8 cellular contexts compared by ENCODE assay signal in genomic region chr7:137846588-137847417, GRCh38. TPM values are rescaled to one million over a fixed set of nuclear protein-coding genes. Genes with fewer than 3 reads are reported as not detected.
DNase-seq lines count a peak whose midpoint lies in the region; ATAC-seq and TF ChIP-seq lines count a peak whose summit lies in the region.

DGKI (minus strand) TSS chr7:137846974.

- intact Hi-C loops in breast epithelium (cut with DNase I; ENCODE audit: low total_unique reads), result no loop called here

- peak within 1 kb of the TSS; percentile 59 for H3K4me3 Mint-ChIP-seq in stimulated activated effector memory CD8-positive, alpha-beta T cell treated with anti-CD3 and anti-CD28 coated beads, Interleukin-12 subunit alpha, Interleukin-12 subunit beta, amount 100 ng/mL, for 72 hours

- H3K27me3 ChIP-seq in breast epithelium, result peaks cover 3 to 30% of the 10 kb centered on the region in 2 donors

- H3K36me3 ChIP-seq in breast epithelium, result no peaks in the 10 kb centered on the region

- ATAC-seq in GM19025 (IDR thresholded peaks at IDR 0.05; ENCODE audit: low read depth, unreplicated experiment), result peak; percentile 38
- ATAC-seq in stimulated activated effector memory CD8-positive, alpha-beta T cell treated with anti-CD3 and anti-CD28 coated beads, Interleukin-12 subunit alpha, Interleukin-12 subunit beta, amount 100 ng/mL, for 72 hours, result peak; percentile 39

- peaks cover 12% of the 10 kb centered on the region for H3K4me1 Mint-ChIP-seq in stimulated activated effector memory CD8-positive, alpha-beta T cell treated with anti-CD3 and anti-CD28 coated beads, Interleukin-12 subunit alpha, Interleukin-12 subunit beta, amount 100 ng/mL, for 72 hours

- H3K27ac ChIP-seq in breast epithelium, result no peak within 1 kb of the TSS

- H3K4me3 ChIP-seq in AG10803 (ENCODE audit: low read length) (peak within 1 kb of the TSS; percentile 65), breast epithelium (peak within 1 kb of the TSS; percentile 25 to 66 (median 39))

- no peak for DNase-seq in AG10803 (ENCODE audit: low read depth)
- peak; percentile 5 for DNase-seq in NCI-H128 (lab: John Stamatoyannopoulos, UW; ENCODE audit: unreplicated experiment)
- no peak for DNase-seq in breast epithelium (ENCODE audit: low spot score in 2 of 2)
- peak; percentile 63 for DNase-seq in islet precursor cell
- DNase-seq in stimulated activated effector memory CD8-positive, alpha-beta T cell treated with anti-CD3 and anti-CD28 coated beads, Interleukin-12 subunit alpha, Interleukin-12 subunit beta, amount 100 ng/mL, for 72 hours (ENCODE audit: low spot score in 2 of 2), result peak; percentile 3 to 52
- DNase-seq in NK-92 treated with Interleukin-12 subunit alpha and Interleukin-12 subunit beta, amount 100 ng/mL, for 24 hours (lab: John Stamatoyannopoulos, UW), result no peak
- no peak for DNase-seq in Kasumi-1 (lab: John Stamatoyannopoulos, UW)

- no peaks in the 10 kb centered on the region for H3K4me1 ChIP-seq in breast epithelium

- H3K9me3 Mint-ChIP-seq in stimulated activated effector memory CD8-positive, alpha-beta T cell treated with anti-CD3 and anti-CD28 coated beads, Interleukin-12 subunit alpha, Interleukin-12 subunit beta, amount 100 ng/mL, for 72 hours, result peaks cover 2% of the 10 kb centered on the region

- no peaks in the 10 kb centered on the region for H3K36me3 Mint-ChIP-seq in stimulated activated effector memory CD8-positive, alpha-beta T cell treated with anti-CD3 and anti-CD28 coated beads, Interleukin-12 subunit alpha, Interleukin-12 subunit beta, amount 100 ng/mL, for 72 hours

- TF ChIP-seq POLR2A in breast epithelium (IDR thresholded peaks at IDR 0.05), result no peak

- H3K27ac Mint-ChIP-seq in stimulated activated effector memory CD8-positive, alpha-beta T cell treated with anti-CD3 and anti-CD28 coated beads, Interleukin-12 subunit alpha, Interleukin-12 subunit beta, amount 100 ng/mL, for 72 hours, result no peak within 1 kb of the TSS

- TF ChIP-seq CTCF in AG10803 (conservative IDR thresholded peaks at IDR 0.05; ENCODE audit: low read length), result no peak
- no peak for TF ChIP-seq CTCF in breast epithelium (IDR thresholded peaks at IDR 0.05)

- no peaks in the 10 kb centered on the region for H3K9me3 ChIP-seq in breast epithelium

RNA-seq across cellular contexts. Expression of gene DGKI, which starts in this region (rescaled TPM):
- total RNA-seq in breast epithelium, result 1 to 10 TPM; 2.7 to 4.1 (median 2.9) TPM

Comparison
In these comparisons a context has a peak if more than half of its experiments do, and no peak if none do; other contexts are left out.
1. DNase-seq: peak in NCI-H128 (single experiment), islet precursor cell (single experiment) and stimulated activated effector memory CD8-positive, alpha-beta T cell treated with anti-CD3 and anti-CD28 coated beads, Interleukin-12 subunit alpha, Interleukin-12 subunit beta, amount 100 ng/mL, for 72 hours (2 of 2); none in AG10803 (single experiment), breast epithelium (0 of 2), NK-92 treated with Interleukin-12 subunit alpha and Interleukin-12 subunit beta, amount 100 ng/mL, for 24 hours (single experiment) and Kasumi-1 (0 of 2).